ENCODE assay signal across 8 cellular contexts in the genomic region with DNA sequence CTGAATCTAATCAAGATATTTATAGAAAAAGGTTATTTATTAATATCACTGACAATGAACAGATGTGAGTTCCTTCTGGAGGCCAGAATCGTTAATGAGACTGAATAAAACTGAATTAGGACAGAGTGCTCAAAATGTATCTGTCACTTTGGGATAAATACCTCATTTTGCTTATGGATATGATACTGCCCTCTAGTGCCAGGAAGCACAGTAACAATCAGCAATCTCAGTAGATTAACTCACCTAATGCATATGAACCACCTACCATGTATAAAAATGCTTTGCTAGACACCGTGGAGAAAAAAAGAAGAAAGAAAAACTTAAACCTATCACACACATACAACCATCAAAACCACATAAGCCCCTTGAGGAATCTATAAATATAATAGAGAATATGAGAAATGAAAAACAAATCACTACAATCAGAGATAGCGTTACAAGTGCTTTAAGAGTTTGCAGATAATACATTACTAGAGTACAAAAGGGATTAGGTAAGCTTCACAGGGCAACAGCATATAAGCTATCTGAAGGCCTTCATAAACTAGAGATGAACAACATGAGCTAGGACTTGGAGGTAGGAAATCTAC.
DNase-seq lines count a peak whose midpoint lies in the region; ATAC-seq, FAIRE-seq and TF ChIP-seq lines count a peak whose summit lies in the region.

No MANE protein-coding gene starts in this region.

- H3K9ac ChIP-seq in KMS-11 (no peak overlapping the region), keratinocyte (ENCODE audit: control insufficient read depth, extremely low read depth, insufficient read depth, low read length) (no peak overlapping the region)

- H3K27ac Mint-ChIP-seq in activated CD8-positive, alpha-beta T cell treated with anti-CD3 and anti-CD28 coated beads for 36 hours: peak overlapping the region; percentile 25
- H3K27ac Mint-ChIP-seq in stimulated activated memory B cell treated with anti-CD40 and anti-IgM and Interleukin-4, amounts not matched to agents 10 μg/mL and 1 μg/mL and 100 μg/mL, for 72 hours: no peak overlapping the region

- H3K36me3 ChIP-seq in KMS-11 (ENCODE audit: insufficient read depth) (no peaks in the 10 kb centered on the region), keratinocyte (ENCODE audit: control insufficient read depth in 2 of 2, extremely low read depth in 1 of 2, insufficient read depth in 2 of 2, low read length in 2 of 2) (peaks cover 0 to 2% of the 10 kb centered on the region in 2 experiments)
- peaks cover 7% of the 10 kb centered on the region for H3K36me3 ChIP-seq in effector memory CD4-positive, alpha-beta T cell (ENCODE audit: control insufficient read depth, insufficient read depth, low read length)

- H3K4me3 ChIP-seq in KMS-11 (IDR thresholded peaks at IDR 0.05; ENCODE audit: insufficient read depth, low read depth, low read length) (no peak overlapping the region), keratinocyte (ENCODE audit: control insufficient read depth in 2 of 3, extremely low read depth in 1 of 3, insufficient read depth in 2 of 3, low read depth in 1 of 3, low read length in 3 of 3) (no peak overlapping the region)
- H3K4me3 ChIP-seq in effector memory CD4-positive, alpha-beta T cell (ENCODE audit: insufficient read depth, low read depth, low read length, poor library complexity, severe bottlenecking): no peak overlapping the region

- FAIRE-seq in keratinocyte (lab: Jason Lieb, UNC): peak; percentile 79

- H3K79me2 ChIP-seq in KMS-11 (ENCODE audit: insufficient read depth, low read depth): peaks cover 7% of the 10 kb centered on the region; the same call in 1 of the 2 replicates
- H3K79me2 ChIP-seq in keratinocyte (ENCODE audit: control insufficient read depth, insufficient read depth, low read length): peaks cover 21% of the 10 kb centered on the region

- ATAC-seq in activated CD8-positive, alpha-beta T cell treated with anti-CD3 and anti-CD28 coated beads for 36 hours: peak; percentile 57
- no peak for ATAC-seq in GM21515 (IDR thresholded peaks at IDR 0.05; ENCODE audit: unreplicated experiment)
- no peak for ATAC-seq in stimulated activated memory B cell treated with anti-CD40 and anti-IgM and Interleukin-4, amounts not matched to agents 10 μg/mL and 1 μg/mL and 100 μg/mL, for 72 hours

- TF ChIP-seq CTCF in KMS-11 (conservative IDR thresholded peaks at IDR 0.05; ENCODE audit: low read depth, low read length) (peak; percentile 81), keratinocyte (optimal IDR thresholded peaks at IDR 0.05 in 1 of 3, IDR thresholded peaks at IDR 0.05 in 1 of 3, conservative IDR thresholded peaks at IDR 0.05 in 1 of 3; ENCODE audit: extremely low read depth in 1 of 3, insufficient read depth in 2 of 3, low read length in 3 of 3) (peak in 2 of 3 experiments; percentile 50 to 81)
- peak; percentile 94 for TF ChIP-seq CTCF in activated CD8-positive, alpha-beta T cell treated with anti-CD3 and anti-CD28 coated beads for 36 hours (IDR thresholded peaks at IDR 0.05)

- H3K9me3 ChIP-seq in keratinocyte (ENCODE audit: control insufficient read depth, low read depth, low read length): no peaks in the 10 kb centered on the region
- H3K9me3 ChIP-seq in effector memory CD4-positive, alpha-beta T cell (ENCODE audit: control insufficient read depth, low read length): no peaks in the 10 kb centered on the region

- H2AFZ ChIP-seq in KMS-11 (ENCODE audit: low read depth): no peak overlapping the region
- no peak overlapping the region for H2AFZ ChIP-seq in keratinocyte (ENCODE audit: control insufficient read depth, low read length)

- H3K4me1 Mint-ChIP-seq in activated CD8-positive, alpha-beta T cell treated with anti-CD3 and anti-CD28 coated beads for 36 hours (ENCODE audit: low read depth): peaks cover 45% of the 10 kb centered on the region
- peaks cover 27% of the 10 kb centered on the region for H3K4me1 Mint-ChIP-seq in stimulated activated memory B cell treated with anti-CD40 and anti-IgM and Interleukin-4, amounts not matched to agents 10 μg/mL and 1 μg/mL and 100 μg/mL, for 72 hours

- H3K4me3 Mint-ChIP-seq in activated CD8-positive, alpha-beta T cell treated with anti-CD3 and anti-CD28 coated beads for 36 hours: no peak overlapping the region
- H3K4me3 Mint-ChIP-seq in stimulated activated memory B cell treated with anti-CD40 and anti-IgM and Interleukin-4, amounts not matched to agents 10 μg/mL and 1 μg/mL and 100 μg/mL, for 72 hours: no peak overlapping the region

- H3K36me3 Mint-ChIP-seq in activated CD8-positive, alpha-beta T cell treated with anti-CD3 and anti-CD28 coated beads for 36 hours (ENCODE audit: low read depth): no peaks in the 10 kb centered on the region
- peaks cover 5% of the 10 kb centered on the region for H3K36me3 Mint-ChIP-seq in stimulated activated memory B cell treated with anti-CD40 and anti-IgM and Interleukin-4, amounts not matched to agents 10 μg/mL and 1 μg/mL and 100 μg/mL, for 72 hours

- no peaks in the 10 kb centered on the region for H3K9me1 ChIP-seq in keratinocyte (ENCODE audit: control insufficient read depth, extremely low read depth, insufficient read depth, low read length)

- H3K4me2 ChIP-seq in KMS-11 (no peak overlapping the region), keratinocyte (ENCODE audit: control insufficient read depth, extremely low read depth, insufficient read depth, low read depth, low read length) (peak overlapping the region; percentile 7)

- CTCF ChIA-PET in activated CD8-positive, alpha-beta T cell treated with anti-CD3 and anti-CD28 coated beads for 36 hours (lab: Charles Lee): interaction anchor here (0.6 to 5.7 kb wide), 42 partner anchors 8 to 314 kb away, joined by 3 to 139 read pairs (median 4); no protein-coding TSS in a partner anchor

- H3K4me1 ChIP-seq in KMS-11 (ENCODE audit: low read depth, poor library complexity, severe bottlenecking) (peaks cover 27% of the 10 kb centered on the region), keratinocyte (ENCODE audit: control insufficient read depth, extremely low read depth, insufficient read depth, low read length) (peaks cover 54% of the 10 kb centered on the region)
- peaks cover 8% of the 10 kb centered on the region for H3K4me1 ChIP-seq in effector memory CD4-positive, alpha-beta T cell (ENCODE audit: control insufficient read depth, insufficient read depth, low read length, poor library complexity, severe bottlenecking)

- dilution Hi-C loops in keratinocyte (cut with MboI; ENCODE audit: extremely low pct_ligation_motif_present, low sequenced_read_pairs): loop anchor here (5.0 kb wide), 1 partner anchor 50 kb away; no protein-coding TSS in a partner anchor

- POLR2A ChIA-PET in activated CD8-positive, alpha-beta T cell treated with anti-CD3 and anti-CD28 coated beads for 36 hours (lab: Charles Lee): interaction anchor here (1.1 to 1.2 kb wide), 2 partner anchors 38 to 51 kb away, joined by 3 to 4 read pairs; no protein-coding TSS in a partner anchor

- H3K27ac ChIP-seq in KMS-11: no peak overlapping the region
- H3K27ac ChIP-seq in keratinocyte (ENCODE audit: control insufficient read depth, insufficient read depth, low read length): peak overlapping the region; percentile 83
- no peak overlapping the region for H3K27ac ChIP-seq in effector memory CD4-positive, alpha-beta T cell (ENCODE audit: insufficient read depth, low read length, poor library complexity, severe bottlenecking)

- no peaks in the 10 kb centered on the region for H3K9me3 Mint-ChIP-seq in activated CD8-positive, alpha-beta T cell treated with anti-CD3 and anti-CD28 coated beads for 36 hours
- H3K9me3 Mint-ChIP-seq in stimulated activated memory B cell treated with anti-CD40 and anti-IgM and Interleukin-4, amounts not matched to agents 10 μg/mL and 1 μg/mL and 100 μg/mL, for 72 hours: no peaks in the 10 kb centered on the region

- DNase-seq in SKM-1 treated with dmso at 0.1 percent for 144 hours (lab: John Stamatoyannopoulos, UW; ENCODE audit: unreplicated experiment): peak; percentile 29
- DNase-seq in SKM-1 (lab: John Stamatoyannopoulos, UW; ENCODE audit: unreplicated experiment): no peak
- DNase-seq in activated CD8-positive, alpha-beta T cell treated with anti-CD3 and anti-CD28 coated beads for 36 hours: no peak
- no peak for DNase-seq in keratinocyte (ENCODE audit: low read depth, low spot score)
- DNase-seq in effector memory CD4-positive, alpha-beta T cell: no peak

- H4K20me1 ChIP-seq in KMS-11 (ENCODE audit: insufficient read depth) (no peaks in the 10 kb centered on the region), keratinocyte (ENCODE audit: control insufficient read depth, extremely low read depth, insufficient read depth, low read length) (no peaks in the 10 kb centered on the region)

- intact Hi-C loops in activated CD8-positive, alpha-beta T cell treated with anti-CD3 and anti-CD28 coated beads for 36 hours (cut with micrococcal nuclease): loop anchor here (2.0 kb wide), 1 partner anchor 51 kb away; no protein-coding TSS in a partner anchor

- no peaks in the 10 kb centered on the region for H3K27me3 ChIP-seq in KMS-11 (ENCODE audit: insufficient read depth, low read depth)
- no peaks in the 10 kb centered on the region for H3K27me3 ChIP-seq in keratinocyte (ENCODE audit: control insufficient read depth, extremely low read depth, insufficient read depth, low read length)
- no peaks in the 10 kb centered on the region for H3K27me3 ChIP-seq in effector memory CD4-positive, alpha-beta T cell (replicated peaks; ENCODE audit: control insufficient read depth, insufficient read depth, low read length, poor library complexity, severe bottlenecking)

- no peaks in the 10 kb centered on the region for H3K27me3 Mint-ChIP-seq in activated CD8-positive, alpha-beta T cell treated with anti-CD3 and anti-CD28 coated beads for 36 hours
- no peaks in the 10 kb centered on the region for H3K27me3 Mint-ChIP-seq in stimulated activated memory B cell treated with anti-CD40 and anti-IgM and Interleukin-4, amounts not matched to agents 10 μg/mL and 1 μg/mL and 100 μg/mL, for 72 hours
